26 cellular contexts compared by ENCODE assay signal in the genomic region with DNA sequence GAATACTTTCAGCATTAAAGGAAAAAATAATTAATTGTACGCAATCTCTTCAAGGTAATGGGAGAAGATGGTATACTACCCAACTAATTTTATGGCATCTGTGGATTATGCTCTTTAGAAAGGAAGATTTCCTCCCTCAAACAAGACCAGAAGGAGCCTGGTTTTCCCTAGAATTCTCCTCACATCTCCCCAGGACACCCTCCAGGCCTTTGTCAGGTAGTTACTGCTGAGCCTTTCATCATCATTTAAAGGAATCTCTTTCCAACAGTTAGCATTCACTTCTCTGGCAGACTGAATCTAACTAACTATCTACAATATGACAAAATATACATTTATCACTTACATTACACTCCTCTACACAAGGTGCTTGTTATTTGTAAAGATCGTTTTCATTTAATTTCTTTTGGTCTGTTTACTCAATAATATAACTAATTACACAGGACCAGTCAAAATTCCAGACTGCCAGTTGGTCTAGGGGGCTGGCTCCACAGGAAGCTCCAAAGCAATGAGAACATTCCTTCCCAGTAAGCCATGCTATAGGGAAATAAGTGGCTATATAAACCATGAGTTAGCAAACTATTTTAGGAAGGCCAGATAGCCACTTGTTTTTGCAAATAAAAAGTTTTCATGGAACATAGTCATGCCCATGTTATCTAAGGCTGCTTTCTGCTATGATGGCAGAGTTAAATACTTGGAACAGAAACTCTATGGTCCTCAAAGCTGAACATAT. TPM values are rescaled to one million over a fixed set of nuclear protein-coding genes. Genes with fewer than 3 reads are reported as not detected.
DNase-seq lines count a peak whose midpoint lies in the region; TF ChIP-seq lines count a peak whose summit lies in the region.
"Had no signal": no experiment of that assay in that cellular context is flagged by ENCODE, and none has a peak within 500 bp of the region (broad histone marks: within the 10 kb centered on the region; RNA-seq: fewer than 3 reads in every experiment).

No MANE protein-coding gene starts in this region.

- POLR2A ChIA-PET in AG04449 (lab: Yijun Ruan, JAX): interaction anchor here (0.6 to 1.2 kb wide), 2 partner anchors 35 to 273 kb away, joined by 3 to 4 read pairs; a partner anchor contains a TSS

- no peaks in the 10 kb centered on the region for H3K36me3 ChIP-seq in HUES48 (ENCODE audit: control insufficient read depth, insufficient read depth, low read length)
- H3K36me3 ChIP-seq: lower lobe of right lung, Peyer's patch had no signal

- H3K4me3 ChIP-seq in AG04449 (ENCODE audit: low read depth, low read length): no peak overlapping the region
- no peak overlapping the region; the same call in 1 of the 2 replicates for H3K4me3 ChIP-seq in HUES48 (ENCODE audit: low read depth, low read length)
- no peak overlapping the region for H3K4me3 ChIP-seq in choroid plexus epithelial cell (ENCODE audit: low read depth, low read length)
- H3K4me3 ChIP-seq: lower lobe of right lung, Peyer's patch had no signal

- H3K9ac ChIP-seq in HUES48 (ENCODE audit: low read depth, low read length): no peak overlapping the region

- no peaks in the 10 kb centered on the region for H3K9me3 ChIP-seq in HUES48 (ENCODE audit: control insufficient read depth, insufficient read depth, low read length)
- H3K9me3 ChIP-seq: lower lobe of right lung, Peyer's patch had no signal

- H3K27ac ChIP-seq in HUES48 (ENCODE audit: low read depth, low read length): peak overlapping the region; percentile 70
- H3K27ac ChIP-seq in caudate nucleus (ENCODE audit: low read depth, low read length): no peak overlapping the region
- H3K27ac ChIP-seq: 22Rv1, lower lobe of right lung, Peyer's patch had no signal

- no peaks in the 10 kb centered on the region for H3K27me3 ChIP-seq in HUES48 (ENCODE audit: control insufficient read depth, insufficient read depth, low read length)
- H3K27me3 ChIP-seq: Peyer's patch had no signal

- DNase-seq in AG04449 (ENCODE audit: low read depth, low spot score) (peak; percentile 59), choroid plexus epithelial cell (ENCODE audit: low read depth) (peak; percentile 12), iPS-NIHi7 (ENCODE audit: extremely low spot score) (peak; percentile 45), ecto neural progenitor cell (ENCODE audit: low spot score) (no peak), caudate nucleus (lab: John Stamatoyannopoulos, UW) (no peak), cerebellum (ENCODE audit: low spot score) (no peak), GM03348 (ENCODE audit: low spot score) (no peak)
- DNase-seq: activated B cell treated with CpG ODN at 0.5 μM for 24 hours; activated CD4-positive, alpha-beta T cell treated with anti-CD3 and anti-CD28 coated beads, Interleukin-2, amount 50 U/mL, for 4 hours; activated naive CD8-positive, alpha-beta T cell treated with anti-CD3 and anti-CD28 coated beads for 36 hours; AML-193; CD4-positive, alpha-beta memory T cell; effector CD8-positive, alpha-beta T cell; GDM1; hypothalamus; KBM-7; lower lobe of right lung; NCI-H1436; NCI-H510A; Peyer's patch; SIG-M5; SW 1271; T1000; trophoblast cell had no signal

- TF ChIP-seq CTCF in AG04449 (IDR thresholded peaks at IDR 0.05; ENCODE audit: insufficient read depth, low read length, missing control alignments): no peak
- TF ChIP-seq CTCF in choroid plexus epithelial cell (conservative IDR thresholded peaks at IDR 0.05; ENCODE audit: low read depth, low read length): no peak

- H3K4me1 ChIP-seq in HUES48 (ENCODE audit: control insufficient read depth, insufficient read depth, low read length): peaks cover 13% of the 10 kb centered on the region
- H3K4me1 ChIP-seq: lower lobe of right lung, Peyer's patch had no signal

- CTCF ChIA-PET in AG04449 (lab: Yijun Ruan, JAX): interaction anchor here (1.0 kb wide), 1 partner anchor 10 kb away, joined by 3 read pairs; no protein-coding TSS in a partner anchor

RNA-seq across cellular contexts. Expression of a gene that starts 19.1 kb away (rescaled TPM):
- total RNA-seq in cerebellum: 69.6 TPM

RNA-seq across cellular contexts. Expression of a gene that starts 35.1 kb away (rescaled TPM):
- total RNA-seq in cerebellum: 27.8 TPM

RNA-seq across cellular contexts. Expression of a gene that starts 52.0 kb away (rescaled TPM):
- total RNA-seq in cerebellum: 3.8 TPM

Comparison
In these comparisons a context has a peak if more than half of its experiments do, and no peak if none do; other contexts are left out.
1. DNase-seq: peak in AG04449 (single experiment), choroid plexus epithelial cell (single experiment) and iPS-NIHi7 (single experiment); none in ecto neural progenitor cell (single experiment), caudate nucleus (0 of 61), cerebellum (single experiment) and GM03348 (single experiment).